In the genomic region with DNA sequence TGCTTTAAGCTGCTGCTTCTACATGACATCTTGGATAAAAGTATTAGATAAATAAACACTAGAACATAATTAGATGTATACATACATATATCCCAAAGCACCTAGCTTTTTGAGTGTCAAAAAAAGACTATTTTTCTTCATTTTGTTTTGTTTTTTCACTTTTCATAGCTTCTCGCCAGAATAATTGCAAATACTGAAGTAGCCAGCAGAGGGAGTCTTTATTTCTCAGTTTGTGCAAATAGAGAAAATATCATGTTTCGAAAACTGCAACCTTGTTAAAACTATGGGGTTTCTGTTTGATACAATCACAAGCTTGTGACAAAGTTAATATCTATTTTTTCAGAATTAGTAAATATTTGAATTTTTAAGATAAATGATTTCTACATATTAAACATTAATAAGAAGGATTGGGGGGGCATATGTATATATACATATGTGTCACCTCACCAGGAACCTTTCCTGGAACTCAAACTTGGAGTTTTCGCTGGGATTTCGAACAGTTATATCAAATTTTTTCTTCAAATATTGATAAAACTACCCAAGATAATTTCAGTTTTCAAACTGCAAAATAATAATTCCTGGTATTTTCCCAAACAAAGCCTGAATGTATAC, we compare ENCODE assay signal across 8 cellular contexts.
DNase-seq lines count a peak whose midpoint lies in the region; ATAC-seq and TF ChIP-seq lines count a peak whose summit lies in the region.

No MANE protein-coding gene starts in this region.

- H3K27me3 ChIP-seq in cardiac muscle cell (no peaks in the 10 kb centered on the region), lower lobe of right lung (ENCODE audit: low read depth) (no peaks in the 10 kb centered on the region)

- in situ Hi-C loops in astrocyte of the spinal cord (cut with HindIII; ENCODE audit: low sequenced_read_pairs), result no loop called here

- H3K4me3 ChIP-seq in cardiac muscle cell (no peak overlapping the region), astrocyte of the spinal cord (ENCODE audit: low read depth, low read length) (no peak overlapping the region), lower lobe of right lung (no peak overlapping the region)

- H3K36me3 ChIP-seq in cardiac muscle cell (no peaks in the 10 kb centered on the region), lower lobe of right lung (no peaks in the 10 kb centered on the region)

- H3K4me1 ChIP-seq in cardiac muscle cell (ENCODE audit: low read depth) (peaks cover 6% of the 10 kb centered on the region), lower lobe of right lung (peaks cover 8% of the 10 kb centered on the region)

- H3K27ac ChIP-seq in cardiac muscle cell, result no peak overlapping the region
- H3K27ac ChIP-seq in lower lobe of right lung, result no peak overlapping the region

- DNase-seq in cardiac muscle cell (ENCODE audit: low read depth in 1 of 2, low spot score in 1 of 2) (peak; percentile 46 to 48), Right ventricle myocardium inferior (ENCODE audit: missing footprints) (no peak), LHCN-M2 (ENCODE audit: low read depth) (peak; percentile 35), astrocyte of the spinal cord (ENCODE audit: low read depth, low spot score) (peak; percentile 48), lower lobe of right lung (no peak), UCSD-AML1 (lab: John Stamatoyannopoulos, UW; ENCODE audit: unreplicated experiment) (no peak)
- no peak for DNase-seq in central memory CD4-positive, alpha-beta T cell
- no peak for DNase-seq in activated CD8-positive, alpha-beta memory T cell treated with anti-CD3 and anti-CD28 coated beads for 24 hours

- intact Hi-C loops in Right ventricle myocardium inferior (cut with DNase I) (loop anchor here (2.0 to 5.0 kb wide), 3 partner anchors 41 to 282 kb away; a partner anchor contains a TSS), lower lobe of right lung (cut with DNase I) (no loop called here)

- TF ChIP-seq CTCF in cardiac muscle cell (IDR thresholded peaks at IDR 0.05; ENCODE audit: low read depth, low read length), result peak; percentile 72
- peak; percentile 59 for TF ChIP-seq CTCF in astrocyte of the spinal cord (IDR thresholded peaks at IDR 0.05; ENCODE audit: low read depth, low read length)
- TF ChIP-seq CTCF in lower lobe of right lung (IDR thresholded peaks at IDR 0.05), result peak; percentile 74

- ATAC-seq in Right ventricle myocardium inferior (no peak), lower lobe of right lung (peak in 1 of 2 donors; percentile 45)

- H3K9me3 ChIP-seq in cardiac muscle cell (ENCODE audit: low read depth) (no peaks in the 10 kb centered on the region), lower lobe of right lung (no peaks in the 10 kb centered on the region)

Comparison
In these comparisons a context has a peak if more than half of its experiments do, and no peak if none do; other contexts are left out.
1. DNase-seq: peak in cardiac muscle cell (2 of 2), LHCN-M2 (single experiment) and astrocyte of the spinal cord (single experiment); none in Right ventricle myocardium inferior (single experiment), lower lobe of right lung (single experiment), central memory CD4-positive, alpha-beta T cell (single experiment), activated CD8-positive, alpha-beta memory T cell treated with anti-CD3 and anti-CD28 coated beads for 24 hours (single experiment) and UCSD-AML1 (single experiment).
2. Peak in every context shown above with its lines, with median percentiles within 50 percentile points of each other: CTCF ChIP-seq.